In the genomic region with DNA sequence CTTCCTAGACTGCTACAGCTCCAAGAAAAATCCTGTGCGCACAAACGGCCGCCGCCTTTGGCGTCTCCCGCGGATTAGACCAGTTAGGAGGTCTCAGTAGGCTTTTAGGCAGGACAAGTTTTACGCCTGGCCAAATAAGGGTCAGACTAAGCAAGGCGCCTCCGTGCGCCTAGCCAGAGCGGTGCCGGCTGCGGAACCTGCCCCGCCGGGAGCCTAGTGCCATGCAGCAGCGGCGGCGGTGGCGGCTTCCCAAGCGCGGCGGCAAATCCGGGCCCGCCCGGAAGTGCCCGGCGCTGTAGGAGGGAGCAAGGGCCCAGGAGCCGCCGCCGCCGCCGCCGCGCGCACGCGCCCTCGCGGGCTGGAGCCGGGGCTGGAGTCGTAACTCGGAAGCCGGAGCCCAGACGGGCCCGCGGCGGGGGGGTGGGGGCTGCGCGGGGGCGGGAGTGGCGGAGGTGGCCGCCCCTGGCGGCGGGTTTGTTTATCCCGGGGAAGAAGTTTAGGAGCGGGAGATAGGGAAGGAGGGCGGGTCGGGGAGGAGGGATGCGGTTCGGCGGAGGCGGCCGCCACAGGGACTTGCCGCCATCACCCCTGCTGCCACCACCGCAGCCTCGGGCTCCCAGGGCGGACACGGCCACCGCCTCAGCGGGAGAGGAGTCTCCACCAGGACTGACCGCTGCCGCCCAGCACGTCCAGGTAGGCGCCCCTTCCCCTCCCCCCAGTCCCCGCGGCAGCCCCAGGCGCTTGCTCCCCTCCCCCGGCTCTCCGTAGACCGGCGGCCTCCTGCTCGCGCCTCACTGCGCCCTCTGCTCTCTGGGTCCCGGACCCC, we compare ENCODE assay signal across 1 cellular context.
TF ChIP-seq lines count a peak whose summit lies in the region.

A gene (plus strand): TSS at position 344 of the 826 bp plus-strand sequence. CDS start 48,447 bp downstream, outside the sequence.

TF ChIP-seq in HepG2, 621 proteins besides CTCF, POLR2A, EP300 and RAD21 (continued from another document and continues in another):
- TF ChIP-seq, protein P1, sequence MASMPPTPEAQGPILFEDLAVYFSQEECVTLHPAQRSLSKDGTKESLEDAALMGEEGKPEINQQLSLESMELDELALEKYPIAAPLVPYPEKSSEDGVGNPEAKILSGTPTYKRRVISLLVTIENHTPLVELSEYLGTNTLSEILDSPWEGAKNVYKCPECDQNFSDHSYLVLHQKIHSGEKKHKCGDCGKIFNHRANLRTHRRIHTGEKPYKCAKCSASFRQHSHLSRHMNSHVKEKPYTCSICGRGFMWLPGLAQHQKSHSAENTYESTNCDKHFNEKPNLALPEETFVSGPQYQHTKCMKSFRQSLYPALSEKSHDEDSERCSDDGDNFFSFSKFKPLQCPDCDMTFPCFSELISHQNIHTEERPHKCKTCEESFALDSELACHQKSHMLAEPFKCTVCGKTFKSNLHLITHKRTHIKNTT (CRISPR knock-in tag; IDR thresholded peaks at IDR 0.05), result no peak
- peak; percentile 15 for TF ChIP-seq BCL6 (CRISPR knock-in tag; IDR thresholded peaks at IDR 0.05)
- TF ChIP-seq ZNF572 (CRISPR knock-in tag; IDR thresholded peaks at IDR 0.05), result 0 out of 2 replicates have a peak, but pooled peaks have one; percentile 70
- TF ChIP-seq, protein P2, sequence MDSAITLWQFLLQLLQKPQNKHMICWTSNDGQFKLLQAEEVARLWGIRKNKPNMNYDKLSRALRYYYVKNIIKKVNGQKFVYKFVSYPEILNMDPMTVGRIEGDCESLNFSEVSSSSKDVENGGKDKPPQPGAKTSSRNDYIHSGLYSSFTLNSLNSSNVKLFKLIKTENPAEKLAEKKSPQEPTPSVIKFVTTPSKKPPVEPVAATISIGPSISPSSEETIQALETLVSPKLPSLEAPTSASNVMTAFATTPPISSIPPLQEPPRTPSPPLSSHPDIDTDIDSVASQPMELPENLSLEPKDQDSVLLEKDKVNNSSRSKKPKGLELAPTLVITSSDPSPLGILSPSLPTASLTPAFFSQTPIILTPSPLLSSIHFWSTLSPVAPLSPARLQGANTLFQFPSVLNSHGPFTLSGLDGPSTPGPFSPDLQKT (CRISPR knock-in tag; IDR thresholded peaks at IDR 0.05; ENCODE audit: borderline replicate concordance), result no peak
- TF ChIP-seq FOXK2 (IDR thresholded peaks at IDR 0.05), result no peak
- no peak for TF ChIP-seq SUZ12 (IDR thresholded peaks at IDR 0.05; ENCODE audit: low read depth, low read length)
- TF ChIP-seq AKAP8 (CRISPR knock-in tag; IDR thresholded peaks at IDR 0.05), result no peak
- TF ChIP-seq ZNF724P (CRISPR knock-in tag; IDR thresholded peaks at IDR 0.05; ENCODE audit: borderline replicate concordance), result peak; percentile 36; the same call in 1 of the 2 replicates
- TF ChIP-seq, protein P3, sequence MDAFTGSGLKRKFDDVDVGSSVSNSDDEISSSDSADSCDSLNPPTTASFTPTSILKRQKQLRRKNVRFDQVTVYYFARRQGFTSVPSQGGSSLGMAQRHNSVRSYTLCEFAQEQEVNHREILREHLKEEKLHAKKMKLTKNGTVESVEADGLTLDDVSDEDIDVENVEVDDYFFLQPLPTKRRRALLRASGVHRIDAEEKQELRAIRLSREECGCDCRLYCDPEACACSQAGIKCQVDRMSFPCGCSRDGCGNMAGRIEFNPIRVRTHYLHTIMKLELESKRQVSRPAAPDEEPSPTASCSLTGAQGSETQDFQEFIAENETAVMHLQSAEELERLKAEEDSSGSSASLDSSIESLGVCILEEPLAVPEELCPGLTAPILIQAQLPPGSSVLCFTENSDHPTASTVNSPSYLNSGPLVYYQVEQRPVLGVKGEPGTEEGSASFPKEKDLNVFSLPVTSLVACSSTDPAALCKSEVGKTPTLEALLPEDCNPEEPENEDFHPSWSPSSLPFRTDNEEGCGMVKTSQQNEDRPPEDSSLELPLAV (CRISPR knock-in tag; conservative IDR thresholded peaks at IDR 0.05; ENCODE audit: low read depth), result no peak
- no peak for TF ChIP-seq ZFP41 (CRISPR knock-in tag; IDR thresholded peaks at IDR 0.05; ENCODE audit: borderline replicate concordance)
- TF ChIP-seq IKZF4 (CRISPR knock-in tag; IDR thresholded peaks at IDR 0.05; ENCODE audit: borderline replicate concordance, low read depth, not compliant biosample characterization), result peak; percentile 1
- peak; percentile 18; the same call in 1 of the 2 replicates for TF ChIP-seq ARNTL (CRISPR knock-in tag; IDR thresholded peaks at IDR 0.05)
- no peak for TF ChIP-seq NFE2L1 (CRISPR knock-in tag; IDR thresholded peaks at IDR 0.05; ENCODE audit: borderline replicate concordance)
- no peak for TF ChIP-seq ZNF619 (CRISPR knock-in tag; IDR thresholded peaks at IDR 0.05)
- no peak for TF ChIP-seq MTF2 (CRISPR knock-in tag; IDR thresholded peaks at IDR 0.05; ENCODE audit: borderline replicate concordance)
- TF ChIP-seq ATF1 (CRISPR knock-in tag; IDR thresholded peaks at IDR 0.05), result no peak
- peak; percentile 69 for TF ChIP-seq SP2 (CRISPR knock-in tag; IDR thresholded peaks at IDR 0.05)
- peak; percentile 56 for TF ChIP-seq ZMYM3 (CRISPR knock-in tag; IDR thresholded peaks at IDR 0.05)
- TF ChIP-seq, protein P4, sequence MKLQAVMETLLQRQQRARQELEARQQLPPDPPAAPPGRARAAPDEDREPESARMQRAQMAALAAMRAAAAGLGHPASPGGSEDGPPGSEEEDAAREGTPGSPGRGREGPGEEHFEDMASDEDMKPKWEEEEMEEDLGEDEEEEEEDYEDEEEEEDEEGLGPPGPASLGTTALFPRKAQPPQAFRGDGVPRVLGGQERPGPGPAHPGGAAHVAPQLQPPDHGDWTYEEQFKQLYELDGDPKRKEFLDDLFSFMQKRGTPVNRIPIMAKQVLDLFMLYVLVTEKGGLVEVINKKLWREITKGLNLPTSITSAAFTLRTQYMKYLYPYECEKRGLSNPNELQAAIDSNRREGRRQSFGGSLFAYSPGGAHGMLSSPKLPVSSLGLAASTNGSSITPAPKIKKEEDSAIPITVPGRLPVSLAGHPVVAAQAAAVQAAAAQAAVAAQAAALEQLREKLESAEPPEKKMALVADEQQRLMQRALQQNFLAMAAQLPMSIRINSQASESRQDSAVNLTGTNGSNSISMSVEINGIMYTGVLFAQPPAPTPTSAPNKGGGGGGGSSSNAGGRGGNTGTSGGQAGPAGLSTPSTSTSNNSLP (IDR thresholded peaks at IDR 0.05; ENCODE audit: low read depth, low read length), result no peak
- 0 out of 2 replicates have a peak, but pooled peaks have one; percentile 50 for TF ChIP-seq ZNF317 (CRISPR knock-in tag; IDR thresholded peaks at IDR 0.05)
- peak; percentile 89 for TF ChIP-seq ELF4 (CRISPR knock-in tag; IDR thresholded peaks at IDR 0.05; ENCODE audit: borderline replicate concordance)
- TF ChIP-seq HMGA1 (CRISPR knock-in tag; conservative IDR thresholded peaks at IDR 0.05), result no peak
- TF ChIP-seq RBAK (CRISPR knock-in tag; IDR thresholded peaks at IDR 0.05), result no peak
- TF ChIP-seq, protein P5, sequence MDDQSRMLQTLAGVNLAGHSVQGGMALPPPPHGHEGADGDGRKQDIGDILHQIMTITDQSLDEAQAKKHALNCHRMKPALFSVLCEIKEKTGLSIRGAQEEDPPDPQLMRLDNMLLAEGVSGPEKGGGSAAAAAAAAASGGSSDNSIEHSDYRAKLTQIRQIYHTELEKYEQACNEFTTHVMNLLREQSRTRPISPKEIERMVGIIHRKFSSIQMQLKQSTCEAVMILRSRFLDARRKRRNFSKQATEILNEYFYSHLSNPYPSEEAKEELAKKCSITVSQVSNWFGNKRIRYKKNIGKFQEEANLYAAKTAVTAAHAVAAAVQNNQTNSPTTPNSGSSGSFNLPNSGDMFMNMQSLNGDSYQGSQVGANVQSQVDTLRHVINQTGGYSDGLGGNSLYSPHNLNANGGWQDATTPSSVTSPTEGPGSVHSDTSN (CRISPR knock-in tag; IDR thresholded peaks at IDR 0.05; ENCODE audit: borderline replicate concordance), result no peak
- TF ChIP-seq KAT7 (CRISPR knock-in tag; IDR thresholded peaks at IDR 0.05; ENCODE audit: borderline replicate concordance), result peak; percentile 94; the same call in 1 of the 2 replicates
- TF ChIP-seq, protein P6, sequence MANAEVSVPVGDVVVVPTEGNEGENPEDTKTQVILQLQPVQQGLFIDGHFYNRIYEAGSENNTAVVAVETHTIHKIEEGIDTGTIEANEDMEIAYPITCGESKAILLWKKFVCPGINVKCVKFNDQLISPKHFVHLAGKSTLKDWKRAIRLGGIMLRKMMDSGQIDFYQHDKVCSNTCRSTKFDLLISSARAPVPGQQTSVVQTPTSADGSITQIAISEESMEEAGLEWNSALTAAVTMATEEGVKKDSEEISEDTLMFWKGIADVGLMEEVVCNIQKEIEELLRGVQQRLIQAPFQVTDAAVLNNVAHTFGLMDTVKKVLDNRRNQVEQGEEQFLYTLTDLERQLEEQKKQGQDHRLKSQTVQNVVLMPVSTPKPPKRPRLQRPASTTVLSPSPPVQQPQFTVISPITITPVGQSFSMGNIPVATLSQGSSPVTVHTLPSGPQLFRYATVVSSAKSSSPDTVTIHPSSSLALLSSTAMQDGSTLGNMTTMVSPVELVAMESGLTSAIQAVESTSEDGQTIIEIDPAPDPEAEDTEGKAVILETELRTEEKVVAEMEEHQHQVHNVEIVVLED (CRISPR knock-in tag; IDR thresholded peaks at IDR 0.05; ENCODE audit: borderline replicate concordance), result peak; percentile 44; the same call in 1 of the 2 replicates
- TF ChIP-seq, protein P7, sequence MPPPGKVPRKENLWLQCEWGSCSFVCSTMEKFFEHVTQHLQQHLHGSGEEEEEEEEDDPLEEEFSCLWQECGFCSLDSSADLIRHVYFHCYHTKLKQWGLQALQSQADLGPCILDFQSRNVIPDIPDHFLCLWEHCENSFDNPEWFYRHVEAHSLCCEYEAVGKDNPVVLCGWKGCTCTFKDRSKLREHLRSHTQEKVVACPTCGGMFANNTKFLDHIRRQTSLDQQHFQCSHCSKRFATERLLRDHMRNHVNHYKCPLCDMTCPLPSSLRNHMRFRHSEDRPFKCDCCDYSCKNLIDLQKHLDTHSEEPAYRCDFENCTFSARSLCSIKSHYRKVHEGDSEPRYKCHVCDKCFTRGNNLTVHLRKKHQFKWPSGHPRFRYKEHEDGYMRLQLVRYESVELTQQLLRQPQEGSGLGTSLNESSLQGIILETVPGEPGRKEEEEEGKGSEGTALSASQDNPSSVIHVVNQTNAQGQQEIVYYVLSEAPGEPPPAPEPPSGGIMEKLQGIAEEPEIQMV (CRISPR knock-in tag; IDR thresholded peaks at IDR 0.05; ENCODE audit: low read depth), result no peak
- TF ChIP-seq HOXA3 (CRISPR knock-in tag; IDR thresholded peaks at IDR 0.05), result peak; percentile 45; the same call in 1 of the 2 replicates
- TF ChIP-seq, protein P8, sequence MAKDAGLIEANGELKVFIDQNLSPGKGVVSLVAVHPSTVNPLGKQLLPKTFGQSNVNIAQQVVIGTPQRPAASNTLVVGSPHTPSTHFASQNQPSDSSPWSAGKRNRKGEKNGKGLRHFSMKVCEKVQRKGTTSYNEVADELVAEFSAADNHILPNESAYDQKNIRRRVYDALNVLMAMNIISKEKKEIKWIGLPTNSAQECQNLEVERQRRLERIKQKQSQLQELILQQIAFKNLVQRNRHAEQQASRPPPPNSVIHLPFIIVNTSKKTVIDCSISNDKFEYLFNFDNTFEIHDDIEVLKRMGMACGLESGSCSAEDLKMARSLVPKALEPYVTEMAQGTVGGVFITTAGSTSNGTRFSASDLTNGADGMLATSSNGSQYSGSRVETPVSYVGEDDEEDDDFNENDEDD (CRISPR knock-in tag; IDR thresholded peaks at IDR 0.05; ENCODE audit: borderline replicate concordance), result peak; percentile 83; the same call in 1 of the 2 replicates
- TF ChIP-seq RAD51 (IDR thresholded peaks at IDR 0.05; ENCODE audit: borderline replicate concordance), result no peak
- no peak for TF ChIP-seq ZNF207 (IDR thresholded peaks at IDR 0.05; ENCODE audit: borderline replicate concordance)
- no peak for TF ChIP-seq FOXM1 (CRISPR knock-in tag; IDR thresholded peaks at IDR 0.05)
- TF ChIP-seq, protein P9, sequence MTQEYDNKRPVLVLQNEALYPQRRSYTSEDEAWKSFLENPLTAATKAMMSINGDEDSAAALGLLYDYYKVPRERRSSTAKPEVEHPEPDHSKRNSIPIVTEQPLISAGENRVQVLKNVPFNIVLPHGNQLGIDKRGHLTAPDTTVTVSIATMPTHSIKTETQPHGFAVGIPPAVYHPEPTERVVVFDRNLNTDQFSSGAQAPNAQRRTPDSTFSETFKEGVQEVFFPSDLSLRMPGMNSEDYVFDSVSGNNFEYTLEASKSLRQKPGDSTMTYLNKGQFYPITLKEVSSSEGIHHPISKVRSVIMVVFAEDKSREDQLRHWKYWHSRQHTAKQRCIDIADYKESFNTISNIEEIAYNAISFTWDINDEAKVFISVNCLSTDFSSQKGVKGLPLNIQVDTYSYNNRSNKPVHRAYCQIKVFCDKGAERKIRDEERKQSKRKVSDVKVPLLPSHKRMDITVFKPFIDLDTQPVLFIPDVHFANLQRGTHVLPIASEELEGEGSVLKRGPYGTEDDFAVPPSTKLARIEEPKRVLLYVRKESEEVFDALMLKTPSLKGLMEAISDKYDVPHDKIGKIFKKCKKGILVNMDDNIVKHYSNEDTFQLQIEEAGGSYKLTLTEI (CRISPR knock-in tag; conservative IDR thresholded peaks at IDR 0.05), result no peak
- TF ChIP-seq HMG20A (CRISPR knock-in tag; IDR thresholded peaks at IDR 0.05; ENCODE audit: borderline replicate concordance), result no peak
- no peak for TF ChIP-seq FIP1L1 (IDR thresholded peaks at IDR 0.05; ENCODE audit: borderline replicate concordance, insufficient read depth, low read depth, low read length)
- TF ChIP-seq ZBTB7A (CRISPR knock-in tag; IDR thresholded peaks at IDR 0.05), result no peak
- peak; percentile 91; the same call in 1 of the 2 replicates for TF ChIP-seq SRY (CRISPR knock-in tag; IDR thresholded peaks at IDR 0.05)
